8 cellular contexts compared by ENCODE assay signal in the genomic region with DNA sequence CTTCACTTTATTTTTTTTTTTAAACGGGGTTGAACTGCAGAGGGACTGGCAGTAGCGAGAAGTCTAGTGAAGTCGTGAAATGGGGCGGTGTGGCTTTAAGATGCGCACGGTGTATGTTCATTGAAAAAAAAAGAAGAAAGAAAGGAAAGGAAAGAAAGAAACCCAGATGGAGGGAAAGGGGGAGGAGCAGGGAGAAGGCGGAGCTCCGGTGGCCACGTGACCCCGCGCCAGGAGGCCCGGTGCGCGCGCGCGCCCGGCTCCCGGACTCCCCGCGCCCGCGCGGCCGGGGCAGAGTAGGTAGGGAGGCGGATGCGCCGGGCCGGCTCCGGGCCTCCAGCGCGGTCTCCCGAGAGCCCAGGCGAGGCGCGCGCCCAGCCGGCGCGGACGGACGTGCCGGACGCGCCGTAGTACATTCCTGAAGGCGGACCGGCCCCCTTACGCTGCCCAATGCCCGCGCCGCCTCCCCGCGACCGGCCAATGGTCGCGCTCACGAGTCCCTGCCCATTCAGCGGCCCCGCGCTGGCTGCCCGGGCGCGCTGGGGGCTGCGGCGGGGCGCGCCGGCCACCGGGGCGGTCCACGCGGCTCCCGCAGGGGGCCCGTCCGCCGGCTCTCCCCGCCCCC. TPM values are rescaled to one million over a fixed set of nuclear protein-coding genes. Genes with fewer than 3 reads are reported as not detected.
DNase-seq lines count a peak whose midpoint lies in the region; ATAC-seq and TF ChIP-seq lines count a peak whose summit lies in the region.

No MANE protein-coding gene starts in this region.

- no peaks in the 10 kb centered on the region for H4K20me1 ChIP-seq in KMS-11 (ENCODE audit: insufficient read depth)

- peak; percentile 59 to 74 for TF ChIP-seq POLR2A in Peyer's patch (IDR thresholded peaks at IDR 0.05)

- TF ChIP-seq CTCF in KMS-11 (conservative IDR thresholded peaks at IDR 0.05; ENCODE audit: low read depth, low read length) (no peak), Peyer's patch (IDR thresholded peaks at IDR 0.05) (peak in 1 of 6 experiments; percentile 11)

- H3K36me3 ChIP-seq in KMS-11 (ENCODE audit: insufficient read depth) (no peaks in the 10 kb centered on the region), Peyer's patch (no peaks in the 10 kb centered on the region)

- peak overlapping the region; percentile 88 for H3K4me3 Mint-ChIP-seq in activated T-helper 2 cell treated with anti-CD3 and anti-CD28 coated beads, Interferon-gamma antibody, Interleukin-2, Interleukin-4, amounts not matched to agents 10 μg/mL and 5 μg/mL and 100 μg/mL, durations not matched to agents 14 hours and 24 hours and 36 hours (ENCODE audit: low read depth)
- peak overlapping the region; percentile 80 to 96 (median 90) for H3K4me3 Mint-ChIP-seq in naive B cell
- H3K4me3 Mint-ChIP-seq in stimulated activated memory B cell treated with anti-CD40 and anti-IgM and Interleukin-4, amounts not matched to agents 10 μg/mL and 1 μg/mL and 100 μg/mL, for 72 hours, result peak overlapping the region; percentile 84

- peak overlapping the region; percentile 58 for H2AFZ ChIP-seq in KMS-11 (ENCODE audit: low read depth)

- intact Hi-C loops in activated T-helper 2 cell treated with anti-CD3 and anti-CD28 coated beads, Interferon-gamma antibody, Interleukin-2, Interleukin-4, amounts not matched to agents 10 μg/mL and 5 μg/mL and 100 μg/mL, durations not matched to agents 14 hours and 24 hours and 36 hours (cut with micrococcal nuclease), result loop anchor here (2.0 to 5.0 kb wide), 4 partner anchors 194 to 642 kb away; a partner anchor contains a TSS

- H3K9me3 ChIP-seq in Peyer's patch, result peaks cover 0 to 10% (median 0%) of the 10 kb centered on the region in 4 donors

- H3K27ac ChIP-seq in KMS-11 (peak overlapping the region; percentile 83), Peyer's patch (peak overlapping the region; percentile 77 to 99 (median 86))

- H3K9ac ChIP-seq in KMS-11, result peak overlapping the region; percentile 90

- peaks cover 11% of the 10 kb centered on the region for H3K4me1 ChIP-seq in KMS-11 (ENCODE audit: low read depth, poor library complexity, severe bottlenecking)
- H3K4me1 ChIP-seq in Peyer's patch, result peaks cover 0 to 36% (median 7%) of the 10 kb centered on the region in 4 donors

- ATAC-seq in GM21717 (IDR thresholded peaks at IDR 0.05; ENCODE audit: unreplicated experiment) (peak; percentile 26), naive B cell (ENCODE audit: low read depth in 2 of 2) (peak; percentile 51)
- peak; percentile 80 for ATAC-seq in stimulated activated memory B cell treated with anti-CD40 and anti-IgM and Interleukin-4, amounts not matched to agents 10 μg/mL and 1 μg/mL and 100 μg/mL, for 72 hours

- peaks cover 46% of the 10 kb centered on the region for H3K27me3 Mint-ChIP-seq in activated T-helper 2 cell treated with anti-CD3 and anti-CD28 coated beads, Interferon-gamma antibody, Interleukin-2, Interleukin-4, amounts not matched to agents 10 μg/mL and 5 μg/mL and 100 μg/mL, durations not matched to agents 14 hours and 24 hours and 36 hours (ENCODE audit: low read depth)
- peaks cover 62 to 77% (median 68%) of the 10 kb centered on the region in 3 donors for H3K27me3 Mint-ChIP-seq in naive B cell
- H3K27me3 Mint-ChIP-seq in stimulated activated memory B cell treated with anti-CD40 and anti-IgM and Interleukin-4, amounts not matched to agents 10 μg/mL and 1 μg/mL and 100 μg/mL, for 72 hours, result peaks cover 70% of the 10 kb centered on the region

- peaks cover 10% of the 10 kb centered on the region for H3K36me3 Mint-ChIP-seq in activated T-helper 2 cell treated with anti-CD3 and anti-CD28 coated beads, Interferon-gamma antibody, Interleukin-2, Interleukin-4, amounts not matched to agents 10 μg/mL and 5 μg/mL and 100 μg/mL, durations not matched to agents 14 hours and 24 hours and 36 hours (ENCODE audit: low read depth)
- H3K36me3 Mint-ChIP-seq in naive B cell, result peaks cover 9 to 24% of the 10 kb centered on the region in 2 donors
- no peaks in the 10 kb centered on the region for H3K36me3 Mint-ChIP-seq in stimulated activated memory B cell treated with anti-CD40 and anti-IgM and Interleukin-4, amounts not matched to agents 10 μg/mL and 1 μg/mL and 100 μg/mL, for 72 hours

- peak overlapping the region; percentile 92 for H3K4me2 ChIP-seq in KMS-11

- DNase-seq in DMS53 treated with DMSO at 0.1 percent for 48 hours (lab: John Stamatoyannopoulos, UW; ENCODE audit: unreplicated experiment) (peak; percentile 72), Peyer's patch (peak; percentile 60 to 95 (median 93)), fibroblast of gingiva (ENCODE audit: low read depth) (peak; percentile 98), naive B cell (peak; percentile 57)
- peak; percentile 82 for DNase-seq in activated T-helper 2 cell treated with anti-CD3 and anti-CD28 coated beads, Interferon-gamma antibody, Interleukin-2, Interleukin-4, amounts not matched to agents 10 μg/mL and 5 μg/mL and 100 μg/mL, durations not matched to agents 14 hours and 24 hours and 36 hours (ENCODE audit: low spot score)

- H3K9me3 Mint-ChIP-seq in activated T-helper 2 cell treated with anti-CD3 and anti-CD28 coated beads, Interferon-gamma antibody, Interleukin-2, Interleukin-4, amounts not matched to agents 10 μg/mL and 5 μg/mL and 100 μg/mL, durations not matched to agents 14 hours and 24 hours and 36 hours, result no peaks in the 10 kb centered on the region
- peaks cover 0 to 33% (median 9%) of the 10 kb centered on the region in 7 donors for H3K9me3 Mint-ChIP-seq in naive B cell
- H3K9me3 Mint-ChIP-seq in stimulated activated memory B cell treated with anti-CD40 and anti-IgM and Interleukin-4, amounts not matched to agents 10 μg/mL and 1 μg/mL and 100 μg/mL, for 72 hours, result peaks cover 3% of the 10 kb centered on the region

- H3K27me3 ChIP-seq in KMS-11 (ENCODE audit: insufficient read depth, low read depth), result no peaks in the 10 kb centered on the region
- H3K27me3 ChIP-seq in Peyer's patch, result no peaks in the 10 kb centered on the region

- H3K79me2 ChIP-seq in KMS-11 (ENCODE audit: insufficient read depth, low read depth), result peaks cover 12% of the 10 kb centered on the region; the same call in 1 of the 2 replicates

- no peak overlapping the region for H3K4me3 ChIP-seq in KMS-11 (IDR thresholded peaks at IDR 0.05; ENCODE audit: insufficient read depth, low read depth, low read length)
- peak overlapping the region; percentile 49 to 83 (median 70) for H3K4me3 ChIP-seq in Peyer's patch

- H3K4me1 Mint-ChIP-seq in activated T-helper 2 cell treated with anti-CD3 and anti-CD28 coated beads, Interferon-gamma antibody, Interleukin-2, Interleukin-4, amounts not matched to agents 10 μg/mL and 5 μg/mL and 100 μg/mL, durations not matched to agents 14 hours and 24 hours and 36 hours (ENCODE audit: low read depth), result peaks cover 30% of the 10 kb centered on the region
- peaks cover 24 to 49% (median 44%) of the 10 kb centered on the region in 3 donors for H3K4me1 Mint-ChIP-seq in naive B cell
- H3K4me1 Mint-ChIP-seq in stimulated activated memory B cell treated with anti-CD40 and anti-IgM and Interleukin-4, amounts not matched to agents 10 μg/mL and 1 μg/mL and 100 μg/mL, for 72 hours, result peaks cover 42% of the 10 kb centered on the region

- H3K27ac Mint-ChIP-seq in activated T-helper 2 cell treated with anti-CD3 and anti-CD28 coated beads, Interferon-gamma antibody, Interleukin-2, Interleukin-4, amounts not matched to agents 10 μg/mL and 5 μg/mL and 100 μg/mL, durations not matched to agents 14 hours and 24 hours and 36 hours, result peak overlapping the region; percentile 81
- H3K27ac Mint-ChIP-seq in naive B cell, result peak overlapping the region in 4 of 6 donors; percentile 25 to 93 (median 78)
- peak overlapping the region; percentile 48 for H3K27ac Mint-ChIP-seq in stimulated activated memory B cell treated with anti-CD40 and anti-IgM and Interleukin-4, amounts not matched to agents 10 μg/mL and 1 μg/mL and 100 μg/mL, for 72 hours

RNA-seq across cellular contexts. Expression of a gene that starts 6.0 kb away (rescaled TPM):
- 10 to 100 TPM; 16.5 to 71.0 (median 24.0) TPM for total RNA-seq in Peyer's patch
- total RNA-seq in activated T-helper 2 cell treated with anti-CD3 and anti-CD28 coated beads, Interferon-gamma antibody, Interleukin-2, Interleukin-4, amounts not matched to agents 10 μg/mL and 5 μg/mL and 100 μg/mL, durations not matched to agents 14 hours and 24 hours and 36 hours, result 4.8 and 5.2 TPM in 2 replicates
- 1 to 10 TPM in 5 of 6 donors, under 1 TPM in 1; 0.21 to 8.3 (median 2.4) TPM for polyA plus RNA-seq in naive B cell (ENCODE audit: low read depth in 6 of 6)

Comparison
In these comparisons a context has a peak if more than half of its experiments do, and no peak if none do; other contexts are left out.
1. ATAC-seq: peak in every context shown above with its lines; median percentile 80 in stimulated activated memory B cell treated with anti-CD40 and anti-IgM and Interleukin-4, amounts not matched to agents 10 μg/mL and 1 μg/mL and 100 μg/mL, for 72 hours; 51 in naive B cell; 26 in GM21717.